In genomic region chr10:72009430-72010081, GRCh38 we compare ENCODE assay signal across 8 cellular contexts. TPM values are rescaled to one million over a fixed set of nuclear protein-coding genes. Genes with fewer than 3 reads are reported as not detected.
DNase-seq lines count a peak whose midpoint lies in the region; ATAC-seq, FAIRE-seq and TF ChIP-seq lines count a peak whose summit lies in the region.

No MANE protein-coding gene starts in this region.

- CTCF ChIA-PET in naive thymus-derived CD4-positive, alpha-beta T cell (lab: Charles Lee): no interaction called here

- intact Hi-C loops in naive thymus-derived CD4-positive, alpha-beta T cell (cut with micrococcal nuclease): no loop called here

- H3K36me3 Mint-ChIP-seq in neural progenitor cell: peaks cover 14% of the 10 kb centered on the region
- no peaks in the 10 kb centered on the region for H3K36me3 Mint-ChIP-seq in naive thymus-derived CD4-positive, alpha-beta T cell

- DNase-seq in AG09319 (ENCODE audit: extremely low read depth, low read depth): peak; percentile 94
- peak; percentile 53 to 54 for DNase-seq in SJSA1 (ENCODE audit: low read depth in 1 of 2, low spot score in 2 of 2)
- DNase-seq in foreskin fibroblast: peak; percentile 94 to 97
- peak; percentile 57 for DNase-seq in neural progenitor cell (ENCODE audit: low spot score)
- DNase-seq in NCI-H748 treated with DMSO at 0.1 percent for 48 hours (lab: John Stamatoyannopoulos, UW): no peak
- no peak for DNase-seq in GM19239 (ENCODE audit: insufficient read length, low spot score)
- DNase-seq in naive thymus-derived CD4-positive, alpha-beta T cell: no peak

- H4K20me1 ChIP-seq in neural progenitor cell (ENCODE audit: low read depth): no peaks in the 10 kb centered on the region

- peak overlapping the region; percentile 35; the same call in 1 of the 2 replicates for H3K27ac ChIP-seq in SJSA1
- peak overlapping the region; percentile 61 for H3K27ac ChIP-seq in neural progenitor cell
- H3K27ac ChIP-seq in naive thymus-derived CD4-positive, alpha-beta T cell (ENCODE audit: low read depth, low read length): no peak overlapping the region

- POLR2A ChIA-PET in naive thymus-derived CD4-positive, alpha-beta T cell (lab: Charles Lee): no interaction called here

- H3K9me3 Mint-ChIP-seq in neural progenitor cell: no peaks in the 10 kb centered on the region
- H3K9me3 Mint-ChIP-seq in naive thymus-derived CD4-positive, alpha-beta T cell: no peaks in the 10 kb centered on the region

- H3K9ac ChIP-seq in neural progenitor cell: no peak overlapping the region

- H3K9me3 ChIP-seq in SJSA1 (replicated peaks): no peaks in the 10 kb centered on the region
- no peaks in the 10 kb centered on the region for H3K9me3 ChIP-seq in neural progenitor cell (ENCODE audit: low read depth)
- no peaks in the 10 kb centered on the region for H3K9me3 ChIP-seq in naive thymus-derived CD4-positive, alpha-beta T cell (ENCODE audit: control insufficient read depth in 2 of 3, low read length in 3 of 3)

- peak overlapping the region; percentile 48 for H3K4me3 Mint-ChIP-seq in neural progenitor cell
- no peak overlapping the region for H3K4me3 Mint-ChIP-seq in naive thymus-derived CD4-positive, alpha-beta T cell

- no peaks in the 10 kb centered on the region for H3K79me2 ChIP-seq in neural progenitor cell (ENCODE audit: low read depth)

- no peak for ATAC-seq in naive thymus-derived CD4-positive, alpha-beta T cell
- ATAC-seq in HG03571 (IDR thresholded peaks at IDR 0.05; ENCODE audit: unreplicated experiment): no peak

- peak overlapping the region; percentile 99 for H3K27ac Mint-ChIP-seq in neural progenitor cell
- no peak overlapping the region for H3K27ac Mint-ChIP-seq in naive thymus-derived CD4-positive, alpha-beta T cell

- no peak overlapping the region for H2AFZ ChIP-seq in neural progenitor cell (replicated peaks)

- H3K27me3 ChIP-seq in SJSA1 (replicated peaks) (no peaks in the 10 kb centered on the region), neural progenitor cell (no peaks in the 10 kb centered on the region)
- no peaks in the 10 kb centered on the region for H3K27me3 ChIP-seq in naive thymus-derived CD4-positive, alpha-beta T cell (ENCODE audit: control insufficient read depth in 2 of 2, insufficient read depth in 2 of 2, low read length in 2 of 2)

- H3K4me3 ChIP-seq in SJSA1 (no peak overlapping the region), foreskin fibroblast (ENCODE audit: low read depth in 1 of 2, low read length in 2 of 2) (peak overlapping the region in 1 of 2 donors; percentile 8), neural progenitor cell (no peak overlapping the region)
- H3K4me3 ChIP-seq in naive thymus-derived CD4-positive, alpha-beta T cell (ENCODE audit: low read length): no peak overlapping the region

- TF ChIP-seq CTCF in AG09319 (IDR thresholded peaks at IDR 0.05; ENCODE audit: low read depth, low read length): no peak
- no peak for TF ChIP-seq CTCF in foreskin fibroblast (IDR thresholded peaks at IDR 0.05; ENCODE audit: low read depth, low read length)
- no peak for TF ChIP-seq CTCF in neural progenitor cell (IDR thresholded peaks at IDR 0.05)

- H3K4me1 Mint-ChIP-seq in neural progenitor cell: peaks cover 45% of the 10 kb centered on the region
- no peaks in the 10 kb centered on the region for H3K4me1 Mint-ChIP-seq in naive thymus-derived CD4-positive, alpha-beta T cell

- FAIRE-seq in GM19239 (lab: Jason Lieb, UNC): no peak

- H3F3A ChIP-seq in neural progenitor cell (ENCODE audit: low read depth): no peaks in the 10 kb centered on the region

- H3K4me1 ChIP-seq in SJSA1 (replicated peaks): peaks cover 9% of the 10 kb centered on the region
- peaks cover 17% of the 10 kb centered on the region for H3K4me1 ChIP-seq in neural progenitor cell
- no peaks in the 10 kb centered on the region for H3K4me1 ChIP-seq in naive thymus-derived CD4-positive, alpha-beta T cell (ENCODE audit: control insufficient read depth in 2 of 2, insufficient read depth in 2 of 2, low read length in 2 of 2)

- H3K4me2 ChIP-seq in neural progenitor cell: peak overlapping the region; percentile 11

- H3K27me3 Mint-ChIP-seq in neural progenitor cell (ENCODE audit: insufficient read depth, low read depth): no peaks in the 10 kb centered on the region
- no peaks in the 10 kb centered on the region for H3K27me3 Mint-ChIP-seq in naive thymus-derived CD4-positive, alpha-beta T cell

- H3K36me3 ChIP-seq in SJSA1: peaks cover 50% of the 10 kb centered on the region
- H3K36me3 ChIP-seq in neural progenitor cell: no peaks in the 10 kb centered on the region
- no peaks in the 10 kb centered on the region for H3K36me3 ChIP-seq in naive thymus-derived CD4-positive, alpha-beta T cell (ENCODE audit: control insufficient read depth in 2 of 3, insufficient read depth in 3 of 3, low read length in 3 of 3)

RNA-seq across cellular contexts. Expression of gene CHST3, which starts 45.4 kb away (rescaled TPM):
- total RNA-seq in SJSA1 (2014; rRNA removed; shearing (Covaris generic)): 15.8 and 27.4 TPM in 2 replicates
- total RNA-seq in neural progenitor cell (ENCODE audit: low replicate concordance): 9.1 and 11.9 TPM in 2 replicates
- total RNA-seq in naive thymus-derived CD4-positive, alpha-beta T cell: under 1 TPM in 1 of 5 experiments, not detected in 4; 0.05 TPM
- not detected for polyA plus RNA-seq in naive thymus-derived CD4-positive, alpha-beta T cell

Comparison
In these comparisons a context has a peak if more than half of its experiments do, and no peak if none do; other contexts are left out.
1. DNase-seq: peak in AG09319 (single experiment), SJSA1 (2 of 2), foreskin fibroblast (2 of 2) and neural progenitor cell (single experiment); none in NCI-H748 treated with DMSO at 0.1 percent for 48 hours (single experiment), GM19239 (single experiment) and naive thymus-derived CD4-positive, alpha-beta T cell (0 of 9).